In genomic region chr7:72494807-72495206, GRCh38 we compare ENCODE assay signal across 12 cellular contexts.
"Had no signal": no experiment of that assay in that cellular context is flagged by ENCODE, and none has a peak within 500 bp of the region (broad histone marks: within the 10 kb centered on the region; RNA-seq: fewer than 3 reads in every experiment).

No MANE protein-coding gene starts in this region.

- H3K9me3 ChIP-seq: colonic mucosa had no signal

- DNase-seq: cortex of kidney, esophagus squamous epithelium, gastrocnemius medialis had no signal

- H3K27me3 ChIP-seq: colonic mucosa, esophagus squamous epithelium, gastrocnemius medialis, heart right ventricle, left lung had no signal

- FAIRE-seq: endometrium, islet of Langerhans had no signal

- H3K36me3 ChIP-seq: colonic mucosa, esophagus squamous epithelium, gastrocnemius medialis, heart right ventricle, left lung, lower lobe of right lung had no signal

- H3K4me1 ChIP-seq: colonic mucosa, esophagus squamous epithelium, gastrocnemius medialis, left lung, lower lobe of right lung had no signal

- ATAC-seq: effector memory CD8-positive, alpha-beta T cell; gastrocnemius medialis had no signal

- H3K4me3 ChIP-seq: colonic mucosa, esophagus squamous epithelium, gastrocnemius medialis, heart right ventricle, left lung, lower lobe of right lung, mucosa of descending colon had no signal

- H3K27ac ChIP-seq: colonic mucosa, epithelial cell of prostate, esophagus squamous epithelium, gastrocnemius medialis, heart right ventricle, left lung, lower lobe of right lung had no signal
